Comparison of ENCODE assay signal across 20 cellular contexts in the genomic region with DNA sequence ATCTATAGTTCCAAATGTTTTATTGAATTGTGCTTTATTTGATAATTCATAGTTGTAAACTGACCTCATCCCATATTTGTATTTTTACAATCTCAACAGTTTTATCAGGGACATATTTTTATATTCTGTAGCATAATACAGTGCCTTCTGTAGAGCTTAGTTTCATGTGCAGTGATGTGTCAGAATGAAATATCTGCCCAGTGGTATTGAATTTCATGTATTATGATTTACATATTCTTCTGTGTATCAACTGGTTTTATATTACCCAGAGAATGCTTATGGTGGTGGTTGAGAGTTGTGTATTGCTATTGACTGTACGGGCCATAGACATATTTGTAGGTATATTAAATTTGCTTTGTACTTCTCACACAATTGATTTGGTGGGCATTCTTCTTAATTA.
"Had no signal": no experiment of that assay in that cellular context is flagged by ENCODE, and none has a peak within 500 bp of the region (broad histone marks: within the 10 kb centered on the region; RNA-seq: fewer than 3 reads in every experiment).

No MANE protein-coding gene starts in this region.

- H3K27me3 Mint-ChIP-seq: activated B cell treated with CpG ODN at 0.5 μM for 24 hours; activated CD4-positive, alpha-beta memory T cell treated with anti-CD3 and anti-CD28 coated beads for 36 hours; activated naive CD8-positive, alpha-beta T cell treated with anti-CD3 and anti-CD28 coated beads for 36 hours; natural killer cell treated with Interleukin-12 subunit alpha and Interleukin-12 subunit beta and Interleukin-15 and Interleukin-18, amount 100 ng/mL, for 72 hours had no signal

- H3K27ac Mint-ChIP-seq: activated B cell treated with CpG ODN at 0.5 μM for 24 hours; activated CD4-positive, alpha-beta memory T cell treated with anti-CD3 and anti-CD28 coated beads for 36 hours; activated naive CD8-positive, alpha-beta T cell treated with anti-CD3 and anti-CD28 coated beads for 36 hours; natural killer cell treated with Interleukin-12 subunit alpha and Interleukin-12 subunit beta and Interleukin-15 and Interleukin-18, amount 100 ng/mL, for 72 hours had no signal

- DNase-seq: activated B cell treated with CpG ODN at 0.5 μM for 24 hours; activated CD4-positive, alpha-beta memory T cell treated with anti-CD3 and anti-CD28 coated beads for 36 hours; activated CD4-positive, alpha-beta T cell treated with anti-CD3 and anti-CD28 coated beads for 4 hours; activated naive CD8-positive, alpha-beta T cell treated with anti-CD3 and anti-CD28 coated beads for 36 hours; activated T-cell treated with anti-CD3 and anti-CD28 coated beads for 4 hours; amygdala; dorsolateral prefrontal cortex; foreskin melanocyte; glutamatergic neuron; hippocampal formation; islet precursor cell; lower lobe of right lung; sigmoid colon; stimulated activated CD4-positive, alpha-beta T cell treated with anti-CD3 and anti-CD28 coated beads, Interleukin-1b, Interleukin-23, amount 100 ng/mL, for 48 hours; stimulated activated CD8-positive, alpha-beta memory T cell treated with anti-CD3 and anti-CD28 coated beads, Interleukin-4, amount 100 ng/mL, for 48 hours; stimulated activated naive CD4-positive, alpha-beta T cell; thyroid gland had no signal

- H3K4me3 Mint-ChIP-seq: activated B cell treated with CpG ODN at 0.5 μM for 24 hours; activated CD4-positive, alpha-beta memory T cell treated with anti-CD3 and anti-CD28 coated beads for 36 hours; activated naive CD8-positive, alpha-beta T cell treated with anti-CD3 and anti-CD28 coated beads for 36 hours; natural killer cell treated with Interleukin-12 subunit alpha and Interleukin-12 subunit beta and Interleukin-15 and Interleukin-18, amount 100 ng/mL, for 72 hours had no signal

- H3K36me3 ChIP-seq: lower lobe of right lung, neutrophil, sigmoid colon, thyroid gland had no signal

- H3K27me3 ChIP-seq: dorsolateral prefrontal cortex, neutrophil, sigmoid colon, thyroid gland had no signal

- H3K4me3 ChIP-seq: dorsolateral prefrontal cortex, lower lobe of right lung, sigmoid colon, thyroid gland had no signal

- H3K9ac ChIP-seq: parathyroid adenoma had no signal

- H3K27ac ChIP-seq: dorsolateral prefrontal cortex, lower lobe of right lung, neutrophil, parathyroid adenoma had no signal

- H2AFZ ChIP-seq: parathyroid adenoma had no signal

- H3K9me3 ChIP-seq: neutrophil, sigmoid colon, thyroid gland had no signal

- H3K9me3 Mint-ChIP-seq: natural killer cell treated with Interleukin-12 subunit alpha and Interleukin-12 subunit beta and Interleukin-15 and Interleukin-18, amount 100 ng/mL, for 72 hours had no signal
